8 cellular contexts compared by ENCODE assay signal in genomic region chr6:167827062-167827587, GRCh38. TPM values are rescaled to one million over a fixed set of nuclear protein-coding genes. Genes with fewer than 3 reads are reported as not detected.
DNase-seq lines count a peak whose midpoint lies in the region; ATAC-seq and TF ChIP-seq lines count a peak whose summit lies in the region.

No MANE protein-coding gene starts in this region.

- DNase-seq in GM20000 (ENCODE audit: low spot score), result peak; percentile 84
- no peak for DNase-seq in activated CD8-positive, alpha-beta T cell treated with anti-CD3 and anti-CD28 coated beads, Interleukin-2, amount 10 ng/mL, durations not matched to agents 7 days and 5 days
- peak in 1 of 2 donors; percentile 32 for DNase-seq in stimulated activated naive CD8-positive, alpha-beta T cell treated with anti-CD3 and anti-CD28 coated beads, Interleukin-15, amount 100 ng/mL, for 72 hours
- no peak for DNase-seq in DMS79 (lab: John Stamatoyannopoulos, UW)
- DNase-seq in RPMI8226, result no peak

- POLR2A ChIA-PET in activated CD8-positive, alpha-beta T cell treated with anti-CD3 and anti-CD28 coated beads, Interleukin-2, amount 10 ng/mL, durations not matched to agents 7 days and 5 days (lab: Charles Lee), result no interaction called here

- TF ChIP-seq CTCF in GM12875 (IDR thresholded peaks at IDR 0.05; ENCODE audit: borderline replicate concordance, insufficient read depth, low read depth, low read length), result no peak
- TF ChIP-seq CTCF in GM20000 (IDR thresholded peaks at IDR 0.05; ENCODE audit: extremely low read depth, missing control alignments), result no peak

- peak; percentile 16 for ATAC-seq in HG03457 (IDR thresholded peaks at IDR 0.05; ENCODE audit: unreplicated experiment)
- peak; percentile 49 for ATAC-seq in activated CD8-positive, alpha-beta T cell treated with anti-CD3 and anti-CD28 coated beads, Interleukin-2, amount 10 ng/mL, durations not matched to agents 7 days and 5 days
- peak; percentile 64 for ATAC-seq in stimulated activated naive CD8-positive, alpha-beta T cell treated with anti-CD3 and anti-CD28 coated beads, Interleukin-15, amount 100 ng/mL, for 72 hours

- H3K27me3 Mint-ChIP-seq in activated CD8-positive, alpha-beta T cell treated with anti-CD3 and anti-CD28 coated beads, Interleukin-2, amount 10 ng/mL, durations not matched to agents 7 days and 5 days (ENCODE audit: low read depth), result peaks cover 54% of the 10 kb centered on the region
- H3K27me3 Mint-ChIP-seq in stimulated activated naive CD8-positive, alpha-beta T cell treated with anti-CD3 and anti-CD28 coated beads, Interleukin-15, amount 100 ng/mL, for 72 hours, result peaks cover 65% of the 10 kb centered on the region

- peaks cover 7% of the 10 kb centered on the region for H3K36me3 Mint-ChIP-seq in activated CD8-positive, alpha-beta T cell treated with anti-CD3 and anti-CD28 coated beads, Interleukin-2, amount 10 ng/mL, durations not matched to agents 7 days and 5 days (ENCODE audit: low read depth)

- H3K9me3 Mint-ChIP-seq in activated CD8-positive, alpha-beta T cell treated with anti-CD3 and anti-CD28 coated beads, Interleukin-2, amount 10 ng/mL, durations not matched to agents 7 days and 5 days (ENCODE audit: insufficient read depth), result no peaks in the 10 kb centered on the region
- H3K9me3 Mint-ChIP-seq in stimulated activated naive CD8-positive, alpha-beta T cell treated with anti-CD3 and anti-CD28 coated beads, Interleukin-15, amount 100 ng/mL, for 72 hours, result no peaks in the 10 kb centered on the region

- CTCF ChIA-PET in activated CD8-positive, alpha-beta T cell treated with anti-CD3 and anti-CD28 coated beads, Interleukin-2, amount 10 ng/mL, durations not matched to agents 7 days and 5 days (lab: Charles Lee), result interaction anchor here (1.0 to 1.3 kb wide), 2 partner anchors 16 to 72 kb away, joined by 3 read pairs; no protein-coding TSS in a partner anchor

- H3K27ac Mint-ChIP-seq in activated CD8-positive, alpha-beta T cell treated with anti-CD3 and anti-CD28 coated beads, Interleukin-2, amount 10 ng/mL, durations not matched to agents 7 days and 5 days, result no peak overlapping the region
- no peak overlapping the region for H3K27ac Mint-ChIP-seq in stimulated activated naive CD8-positive, alpha-beta T cell treated with anti-CD3 and anti-CD28 coated beads, Interleukin-15, amount 100 ng/mL, for 72 hours

- H3K4me3 Mint-ChIP-seq in activated CD8-positive, alpha-beta T cell treated with anti-CD3 and anti-CD28 coated beads, Interleukin-2, amount 10 ng/mL, durations not matched to agents 7 days and 5 days, result peak overlapping the region; percentile 81
- peak overlapping the region; percentile 87 to 89 for H3K4me3 Mint-ChIP-seq in stimulated activated naive CD8-positive, alpha-beta T cell treated with anti-CD3 and anti-CD28 coated beads, Interleukin-15, amount 100 ng/mL, for 72 hours

- H3K4me1 Mint-ChIP-seq in activated CD8-positive, alpha-beta T cell treated with anti-CD3 and anti-CD28 coated beads, Interleukin-2, amount 10 ng/mL, durations not matched to agents 7 days and 5 days (ENCODE audit: low read depth), result peaks cover 43% of the 10 kb centered on the region
- peaks cover 52% of the 10 kb centered on the region for H3K4me1 Mint-ChIP-seq in stimulated activated naive CD8-positive, alpha-beta T cell treated with anti-CD3 and anti-CD28 coated beads, Interleukin-15, amount 100 ng/mL, for 72 hours

- peak overlapping the region; percentile 51 for H3K4me3 ChIP-seq in GM12875 (ENCODE audit: low read depth, low read length)
- H3K4me3 ChIP-seq in iPS-11a (ENCODE audit: low read depth, low read length), result peak overlapping the region; percentile 64

RNA-seq across cellular contexts. Expression of gene AFDN, which starts 0.4 kb away (rescaled TPM):
- 10 to 100 TPM; 20.9 to 24.2 TPM for total RNA-seq in activated CD8-positive, alpha-beta T cell treated with anti-CD3 and anti-CD28 coated beads, Interleukin-2, amount 10 ng/mL, durations not matched to agents 7 days and 5 days
